In genomic region chr1:202807367-202807925, GRCh38 we compare ENCODE assay signal across 2 cellular contexts.
TF ChIP-seq lines count a peak whose summit lies in the region.

No MANE protein-coding gene starts in this region.

TF ChIP-seq in Ishikawa, 13 proteins besides CTCF, POLR2A, EP300 and RAD21:
- TF ChIP-seq FOXM1 (IDR thresholded peaks at IDR 0.05; ENCODE audit: borderline replicate concordance, low read depth) (no peak), YY1 (IDR thresholded peaks at IDR 0.05; ENCODE audit: low read depth) (peak; percentile 84), EGR1 (IDR thresholded peaks at IDR 0.05) (peak; percentile 41; the same call in 1 of the 2 replicates), ZBTB7A (IDR thresholded peaks at IDR 0.05; ENCODE audit: low read depth) (no peak)

TF ChIP-seq in H1, 55 proteins besides CTCF, POLR2A, EP300 and RAD21:
- no peak for TF ChIP-seq RBBP5 (IDR thresholded peaks at IDR 0.05; ENCODE audit: borderline replicate concordance, low read depth, low read length)
- TF ChIP-seq TAF1 (IDR thresholded peaks at IDR 0.05; ENCODE audit: low read depth, low read length): peak; percentile 66
- TF ChIP-seq FOSL1 (IDR thresholded peaks at IDR 0.05; ENCODE audit: insufficient read depth, low read depth, low read length): no peak
- TF ChIP-seq SIN3A (conservative IDR thresholded peaks at IDR 0.05 in 1 of 2, IDR thresholded peaks at IDR 0.05 in 1 of 2; ENCODE audit: low read depth in 1 of 2, low read length in 2 of 2): peak in 1 of 2 experiments; percentile 39; a peak in 1 of 4 replicates
- no peak for TF ChIP-seq TEAD4 (IDR thresholded peaks at IDR 0.05; ENCODE audit: low read depth, low read length)
- peak; percentile 84 for TF ChIP-seq YY1 (IDR thresholded peaks at IDR 0.05; ENCODE audit: low read depth, low read length)
TF ChIP-seq in H1: peak in this region for 3.
